9 cellular contexts compared by ENCODE assay signal in genomic region chrX:19912-20571, GRCh38.
DNase-seq lines count a peak whose midpoint lies in the region; ATAC-seq and TF ChIP-seq lines count a peak whose summit lies in the region.
"Had no signal": no experiment of that assay in that cellular context is flagged by ENCODE, and none has a peak within 500 bp of the region (broad histone marks: within the 10 kb centered on the region; RNA-seq: fewer than 3 reads in every experiment).

No MANE protein-coding gene starts in this region.

- H3K9ac ChIP-seq in HUES64 (ENCODE audit: low read depth, low read length) = no peak overlapping the region

- no peaks in the 10 kb centered on the region for H3K9me3 Mint-ChIP-seq in central memory CD8-positive, alpha-beta T cell

- H3K4me3 ChIP-seq in GM12864 (ENCODE audit: low read depth, low read length) (peak overlapping the region; percentile 7; the same call in 1 of the 2 replicates), HUES64 (ENCODE audit: low read length) (peak overlapping the region; percentile 56), ovary (peak overlapping the region; percentile 20)

- DNase-seq in GM12864 (ENCODE audit: low read depth) (no peak), ovary (peak in 1 of 5 donors; percentile 46), NCI-H524 treated with DMSO at 0.1 percent for 48 hours (lab: John Stamatoyannopoulos, UW) (no peak), DMS 273 treated with DMSO at 0.1 percent for 48 hours (lab: John Stamatoyannopoulos, UW) (no peak)
- DNase-seq in central memory CD8-positive, alpha-beta T cell (ENCODE audit: low spot score in 2 of 2) = no peak
- no peak for DNase-seq in stimulated activated naive CD4-positive, alpha-beta T cell (lab: John Stamatoyannopoulos, UW)
- DNase-seq: cerebellar nuclear complex had no signal

- peak overlapping the region; percentile 64 for H3K27ac Mint-ChIP-seq in central memory CD8-positive, alpha-beta T cell (ENCODE audit: low read depth)

- 33% methylated on average over 56 of the region's 56 CpGs for WGBS in HUES64
- 21 to 49% (median 32%) methylated on average over 27 to 56 of the region's 56 CpGs for WGBS in ovary, 3 donors

- TF ChIP-seq EP300 in ovary (IDR thresholded peaks at IDR 0.05) = no peak

- TF ChIP-seq CTCF in GM12864 (IDR thresholded peaks at IDR 0.05; ENCODE audit: low read depth, low read length, missing control alignments) (peak; percentile 3), ovary (IDR thresholded peaks at IDR 0.05) (no peak)

- no peaks in the 10 kb centered on the region for H3K9me3 ChIP-seq in HUES64 (ENCODE audit: insufficient read depth, low read depth, low read length)
- no peaks in the 10 kb centered on the region for H3K9me3 ChIP-seq in ovary

- H3K27ac ChIP-seq in HUES64 (ENCODE audit: low read depth, low read length) (no peak overlapping the region), ovary (no peak overlapping the region)

- H3K27me3 Mint-ChIP-seq in central memory CD8-positive, alpha-beta T cell = no peaks in the 10 kb centered on the region

- peak overlapping the region; percentile 91 for H3K4me3 Mint-ChIP-seq in central memory CD8-positive, alpha-beta T cell

- H3K36me3 Mint-ChIP-seq in central memory CD8-positive, alpha-beta T cell (ENCODE audit: insufficient read depth) = peaks cover 2% of the 10 kb centered on the region

- H3K27me3 ChIP-seq in HUES64 (ENCODE audit: insufficient read depth, low read length) (peaks cover 9% of the 10 kb centered on the region), ovary (no peaks in the 10 kb centered on the region)

- peak; percentile 7 for ATAC-seq in central memory CD8-positive, alpha-beta T cell (replicated peaks; ENCODE audit: extremely low read depth, poor library complexity, severe bottlenecking)
- no peak for ATAC-seq in GM19395 (IDR thresholded peaks at IDR 0.05; ENCODE audit: unreplicated experiment)

- no peak for TF ChIP-seq POLR2A in ovary (IDR thresholded peaks at IDR 0.05)

- no peaks in the 10 kb centered on the region for H3K36me3 ChIP-seq in HUES64 (ENCODE audit: insufficient read depth, low read length)
- no peaks in the 10 kb centered on the region for H3K36me3 ChIP-seq in ovary

- intact Hi-C loops in ovary (cut with DNase I) = no loop called here

- H3K4me1 ChIP-seq in HUES64 (ENCODE audit: insufficient read depth, low read length) = peaks cover 5% of the 10 kb centered on the region; the same call in 1 of the 2 replicates
- H3K4me1 ChIP-seq in ovary (ENCODE audit: insufficient read depth) = peaks cover 1% of the 10 kb centered on the region

- H3K4me1 Mint-ChIP-seq in central memory CD8-positive, alpha-beta T cell = peaks cover 5% of the 10 kb centered on the region
